9 cellular contexts compared by ENCODE assay signal in the genomic region with DNA sequence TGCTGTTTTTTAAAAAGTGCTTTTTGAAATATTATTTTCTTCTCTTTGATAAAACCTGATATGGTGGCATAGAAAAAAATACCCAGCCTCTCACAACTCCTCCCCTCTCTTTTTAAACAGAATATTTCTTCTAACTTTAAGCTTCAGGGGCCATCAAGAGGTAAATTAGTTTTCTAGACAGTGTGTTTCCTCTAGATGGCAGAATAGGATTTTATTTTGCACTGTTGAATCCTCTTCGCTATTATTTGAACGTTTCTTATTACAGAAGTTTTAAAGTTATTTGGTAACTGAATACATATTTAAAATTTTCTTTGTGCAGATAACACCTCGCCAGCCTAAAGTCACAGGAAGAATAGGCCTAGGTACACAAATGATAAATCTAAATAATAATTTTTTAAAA. TPM values are rescaled to one million over a fixed set of nuclear protein-coding genes. Genes with fewer than 3 reads are reported as not detected.
A peak's percentile ranks its signal among the peaks of the same experiment; 100 is the strongest.
DNase-seq lines count a peak whose midpoint lies in the region; ATAC-seq, FAIRE-seq and TF ChIP-seq lines count a peak whose summit lies in the region.
"Had no signal": no experiment of that assay in that cellular context is flagged by ENCODE, and none has a peak within 500 bp of the region (broad histone marks: within the 10 kb centered on the region; RNA-seq: fewer than 3 reads in every experiment).

No MANE protein-coding gene starts in this region.

- no peak overlapping the region for H2AFZ ChIP-seq in DND-41 (ENCODE audit: low read depth, low read length)
- H2AFZ ChIP-seq in Loucy (ENCODE audit: low read length), result no peak overlapping the region
- no peak overlapping the region for H2AFZ ChIP-seq in HepG2 (ENCODE audit: low read length)

- 6 to 13% (median 12%) methylated on average over 3 of the region's 3 CpGs for WGBS in adrenal gland, 4 donors
- WGBS in HepG2 (ENCODE audit: low lambda C conversion rate), result 2% methylated on average over 3 of the region's 3 CpGs

- peak; percentile 41 for TF ChIP-seq CTCF in DND-41 (IDR thresholded peaks at IDR 0.05; ENCODE audit: borderline replicate concordance, extremely low read depth, low read length, poor library complexity, severe bottlenecking)
- peak; percentile 68 for TF ChIP-seq CTCF in Loucy (conservative IDR thresholded peaks at IDR 0.05; ENCODE audit: low read length)
- TF ChIP-seq CTCF in adrenal gland (IDR thresholded peaks at IDR 0.05), result peak; percentile 27 to 54 (median 37)
- TF ChIP-seq CTCF in HepG2 (CRISPR knock-in tag; IDR thresholded peaks at IDR 0.05), result peak; percentile 55

- H3K27ac ChIP-seq in DND-41 (ENCODE audit: low read length) (no peak overlapping the region), adrenal gland (no peak overlapping the region), HepG2 (ENCODE audit: extremely low read length, insufficient read depth, low read length) (no peak overlapping the region)

- ATAC-seq in DND-41 (ENCODE audit: insufficient read depth, low read depth), result no peak
- ATAC-seq in HepG2, result peak; percentile 44; the same call in 2 of the 3 replicates
- no peak for ATAC-seq in GM21576 (IDR thresholded peaks at IDR 0.05; ENCODE audit: unreplicated experiment)
- ATAC-seq in HG02623 (IDR thresholded peaks at IDR 0.05; ENCODE audit: unreplicated experiment), result no peak
- no peak for ATAC-seq in HG02763 (IDR thresholded peaks at IDR 0.05; ENCODE audit: unreplicated experiment)

- TF ChIP-seq POLR2A in adrenal gland (IDR thresholded peaks at IDR 0.05) (no peak), HepG2 (IDR thresholded peaks at IDR 0.05; ENCODE audit: insufficient read depth in 1 of 2, low read depth in 2 of 2, low read length in 2 of 2) (no peak)

- POLR2A ChIA-PET in HepG2 (lab: Yijun Ruan, JAX), result no interaction called here

- H3K4me1 ChIP-seq in DND-41 (ENCODE audit: insufficient read depth, low read length) (no peaks in the 10 kb centered on the region), Loucy (ENCODE audit: insufficient read depth, low read length, poor library complexity, severe bottlenecking) (no peaks in the 10 kb centered on the region), adrenal gland (replicated peaks in 1 of 2) (no peaks in the 10 kb centered on the region), HepG2 (ENCODE audit: insufficient read depth, low read length) (peaks cover 11% of the 10 kb centered on the region)

- H3K4me2 ChIP-seq in DND-41 (ENCODE audit: insufficient read depth, low read length) (no peak overlapping the region), Loucy (ENCODE audit: low read depth, low read length, poor library complexity, severe bottlenecking) (no peak overlapping the region), HepG2 (ENCODE audit: low read depth, low read length) (no peak overlapping the region)

- 0 out of 2 replicates have a peak, but pooled peaks have one; percentile 16 for TF ChIP-seq RAD21 in HepG2 (CRISPR knock-in tag; IDR thresholded peaks at IDR 0.05)

- no peak for TF ChIP-seq EP300 in HepG2 (IDR thresholded peaks at IDR 0.05; ENCODE audit: low read depth in 2 of 2, low read length in 2 of 2)
- TF ChIP-seq EP300 in HepG2 (CRISPR knock-in tag; IDR thresholded peaks at IDR 0.05; ENCODE audit: borderline replicate concordance), result no peak

- H3K9ac ChIP-seq in DND-41 (ENCODE audit: low read depth, low read length) (no peak overlapping the region), Loucy (ENCODE audit: low read depth, low read length, poor library complexity, severe bottlenecking) (no peak overlapping the region), HepG2 (ENCODE audit: insufficient read depth, low read depth, low read length) (no peak overlapping the region)

- DNase-seq in DND-41 (no peak), adrenal gland (no peak), HepG2 (ENCODE audit: low spot score) (peak; percentile 24), islet precursor cell (no peak)
- DNase-seq: activated T-cell treated with anti-CD3 and anti-CD28 coated beads, Interleukin-2, amount 50 U/mL, for 48 hours had no signal

- no peaks in the 10 kb centered on the region for H3F3A ChIP-seq in Loucy (ENCODE audit: low read depth)

- H3K4me3 ChIP-seq in DND-41 (ENCODE audit: low read depth in 1 of 2, low read length in 2 of 2) (no peak overlapping the region), Loucy (ENCODE audit: low read length, poor library complexity, severe bottlenecking) (no peak overlapping the region), adrenal gland (no peak overlapping the region), HepG2 (replicated peaks in 1 of 3; ENCODE audit: insufficient read depth in 1 of 3, low read depth in 2 of 3, low read length in 3 of 3) (no peak overlapping the region)

- no TSS peak for BruUV-seq in HepG2 (replicated peaks; lab: Mats Ljungman, UMichigan)

- FAIRE-seq in HepG2 (lab: Jason Lieb, UNC), result no peak

- no peaks in the 10 kb centered on the region for H3K36me3 ChIP-seq in DND-41 (ENCODE audit: insufficient read depth, low read length)
- H3K36me3 ChIP-seq in Loucy (ENCODE audit: insufficient read depth, low read length), result no peaks in the 10 kb centered on the region
- no peaks in the 10 kb centered on the region for H3K36me3 ChIP-seq in adrenal gland (replicated peaks in 1 of 2)
- no peaks in the 10 kb centered on the region for H3K36me3 ChIP-seq in HepG2 (replicated peaks in 1 of 2; ENCODE audit: control insufficient read depth in 1 of 2, insufficient read depth in 2 of 2, low read length in 2 of 2)

- H3K9me3 ChIP-seq in DND-41 (ENCODE audit: insufficient read depth, low read length, severe bottlenecking) (no peaks in the 10 kb centered on the region), Loucy (ENCODE audit: insufficient read depth, low read depth, low read length) (no peaks in the 10 kb centered on the region), adrenal gland (replicated peaks in 1 of 3) (no peaks in the 10 kb centered on the region), HepG2 (ENCODE audit: low read length) (no peaks in the 10 kb centered on the region)

- in situ Hi-C loops in HepG2 (cut with HindIII; ENCODE audit: extremely low pct_ligation_motif_present, low pct_unique_long_range_greater_than_20kb), result loop anchor here (25.0 kb wide), 1 partner anchor 1098 kb away; no protein-coding TSS in a partner anchor

- no peaks in the 10 kb centered on the region for H3K9me2 ChIP-seq in Loucy (replicated peaks; ENCODE audit: low read depth, low read length)

- intact Hi-C loops in adrenal gland (cut with DNase I) (no loop called here), HepG2 (cut with micrococcal nuclease; ENCODE audit: unreplicated experiment) (loop anchor here (1.0 kb wide), 1 partner anchor 1099 kb away; no protein-coding TSS in a partner anchor)

- H3K79me2 ChIP-seq in DND-41 (ENCODE audit: insufficient read depth, low read length), result no peaks in the 10 kb centered on the region
- no peaks in the 10 kb centered on the region for H3K79me2 ChIP-seq in Loucy (ENCODE audit: insufficient read depth, low read length)
- H3K79me2 ChIP-seq in HepG2 (ENCODE audit: insufficient read depth, low read length), result no peaks in the 10 kb centered on the region

- H4K20me1 ChIP-seq in DND-41 (ENCODE audit: insufficient read depth, low read length), result no peaks in the 10 kb centered on the region
- H4K20me1 ChIP-seq in Loucy (ENCODE audit: insufficient read depth, low read length, poor library complexity, severe bottlenecking), result no peaks in the 10 kb centered on the region
- H4K20me1 ChIP-seq in HepG2 (ENCODE audit: insufficient read depth, low read length), result no peaks in the 10 kb centered on the region

- CTCF ChIA-PET in HepG2 (lab: Yijun Ruan, JAX; ENCODE audit: low intra/inter-chr PET ratio, low total read pairs), result interaction anchor here (1.0 kb wide), 1 partner anchor 1099 kb away, joined by 3 read pairs; no protein-coding TSS in a partner anchor

- H3K27me3 ChIP-seq in DND-41 (ENCODE audit: insufficient read depth, low read length, poor library complexity) (peaks cover 4% of the 10 kb centered on the region), Loucy (ENCODE audit: insufficient read depth, low read length, poor library complexity, severe bottlenecking) (no peaks in the 10 kb centered on the region), adrenal gland (no peaks in the 10 kb centered on the region), HepG2 (ENCODE audit: control insufficient read depth in 1 of 2, insufficient read depth in 2 of 2, low read length in 2 of 2) (no peaks in the 10 kb centered on the region)

RNA-seq across cellular contexts. Expression of a gene that starts 30.3 kb away (rescaled TPM):
- total RNA-seq in adrenal gland, result 10 to 100 TPM in 4 of 8 donors, 1 to 10 TPM in 4; 2.5 to 21.0 (median 10.0) TPM
- 10 to 100 TPM in 1 of 3 donors, 1 to 10 TPM in 2; 1.6 to 10.9 (median 2.1) TPM for polyA plus RNA-seq in adrenal gland
- total RNA-seq in HepG2 (2016; rRNA removed; fragmentation: Illumina TruSeq; extraction: Trizol), result 32.7 and 50.9 TPM in 2 replicates
- 1.9 and 2.0 TPM in 2 replicates for total RNA-seq in HepG2 (2016; cell fraction: cytosol; rRNA removed; fragmentation: Illumina TruSeq; extraction: Trizol; ENCODE audit: low read depth)
- 33.2 and 47.1 TPM in 2 replicates for total RNA-seq in HepG2 (2016; cell fraction: insoluble cytoplasmic fraction; rRNA removed; fragmentation: Illumina TruSeq; extraction: Trizol)
- 13.2 and 15.1 TPM in 2 replicates for total RNA-seq in HepG2 (2016; cell fraction: membrane; rRNA removed; fragmentation: Illumina TruSeq; extraction: Trizol)
- total RNA-seq in HepG2 (2016; cell fraction: nucleus; rRNA removed; fragmentation: Illumina TruSeq; extraction: Trizol), result 46.9 and 47.2 TPM in 2 replicates
- 19.4 and 26.6 TPM in 2 replicates for polyA plus RNA-seq in HepG2 (2011; rRNA removed)
- 6.7 and 13.3 TPM in 2 replicates for polyA plus RNA-seq in HepG2 (2011; cell fraction: cytosol; rRNA removed)
- 19.4 and 23.3 TPM in 2 replicates for polyA plus RNA-seq in HepG2 (2011; cell fraction: nucleus; rRNA removed)
- polyA plus RNA-seq in HepG2 (2012), result 27.3 and 31.3 TPM in 2 replicates
- 1.0 and 1.2 TPM in 2 replicates for polyA plus RNA-seq in HepG2 (2016; cell fraction: cytosol; fragmentation: Illumina TruSeq; extraction: Trizol; ENCODE audit: low read depth)
- polyA plus RNA-seq in HepG2 (2016; cell fraction: insoluble cytoplasmic fraction; fragmentation: Illumina TruSeq; extraction: Trizol; ENCODE audit: low read depth), result 37.4 and 42.1 TPM in 2 replicates
- polyA plus RNA-seq in HepG2 (2016; cell fraction: membrane; fragmentation: Illumina TruSeq; extraction: Trizol; ENCODE audit: low read depth), result 5.2 and 5.9 TPM in 2 replicates
- polyA plus RNA-seq in HepG2 (2016; cell fraction: nucleus; fragmentation: Illumina TruSeq; extraction: Trizol; ENCODE audit: insufficient read depth, low read depth), result 48.6 and 49.3 TPM in 2 replicates
- polyA minus RNA-seq in HepG2 (2011; rRNA and poly(A)+ RNA removed; ENCODE audit: low replicate concordance), result 3.5 and 13.6 TPM in 2 replicates
- polyA minus RNA-seq in HepG2 (2011; cell fraction: cytosol; rRNA and poly(A)+ RNA removed), result 39.7 and 46.7 TPM in 2 replicates
- 68.9 and 74.0 TPM in 2 replicates for polyA minus RNA-seq in HepG2 (2011; cell fraction: nucleus; rRNA and poly(A)+ RNA removed)

RNA-seq across cellular contexts. Expression of a gene that starts 38.1 kb away (rescaled TPM):
- total RNA-seq in adrenal gland, result 10 to 100 TPM in 5 of 8 donors, 1 to 10 TPM in 3; 5.1 to 24.7 (median 12.9) TPM
- 10 to 100 TPM; 14.9 to 33.3 (median 24.7) TPM for polyA plus RNA-seq in adrenal gland
- total RNA-seq in HepG2 (2016; rRNA removed; fragmentation: Illumina TruSeq; extraction: Trizol), result 15.6 and 17.2 TPM in 2 replicates
- total RNA-seq in HepG2 (2016; cell fraction: cytosol; rRNA removed; fragmentation: Illumina TruSeq; extraction: Trizol; ENCODE audit: low read depth), result 6.3 and 6.6 TPM in 2 replicates
- 16.0 and 16.7 TPM in 2 replicates for total RNA-seq in HepG2 (2016; cell fraction: insoluble cytoplasmic fraction; rRNA removed; fragmentation: Illumina TruSeq; extraction: Trizol)
- 7.7 and 8.6 TPM in 2 replicates for total RNA-seq in HepG2 (2016; cell fraction: membrane; rRNA removed; fragmentation: Illumina TruSeq; extraction: Trizol)
- total RNA-seq in HepG2 (2016; cell fraction: nucleus; rRNA removed; fragmentation: Illumina TruSeq; extraction: Trizol), result 27.1 and 28.7 TPM in 2 replicates
- polyA plus RNA-seq in HepG2 (2011; rRNA removed), result 19.3 and 19.6 TPM in 2 replicates
- 4.8 and 7.9 TPM in 2 replicates for polyA plus RNA-seq in HepG2 (2011; cell fraction: cytosol; rRNA removed)
- polyA plus RNA-seq in HepG2 (2011; cell fraction: nucleus; rRNA removed), result 35.5 and 54.9 TPM in 2 replicates
- 16.8 and 17.5 TPM in 2 replicates for polyA plus RNA-seq in HepG2 (2012)
- polyA plus RNA-seq in HepG2 (2016; cell fraction: cytosol; fragmentation: Illumina TruSeq; extraction: Trizol; ENCODE audit: low read depth), result 0.74 and 0.86 TPM in 2 replicates
- polyA plus RNA-seq in HepG2 (2016; cell fraction: insoluble cytoplasmic fraction; fragmentation: Illumina TruSeq; extraction: Trizol; ENCODE audit: low read depth), result 10.7 and 14.7 TPM in 2 replicates
- 2.3 and 2.6 TPM in 2 replicates for polyA plus RNA-seq in HepG2 (2016; cell fraction: membrane; fragmentation: Illumina TruSeq; extraction: Trizol; ENCODE audit: low read depth)
- 31.5 and 36.7 TPM in 2 replicates for polyA plus RNA-seq in HepG2 (2016; cell fraction: nucleus; fragmentation: Illumina TruSeq; extraction: Trizol; ENCODE audit: insufficient read depth, low read depth)
- 5.9 and 10.4 TPM in 2 replicates for polyA minus RNA-seq in HepG2 (2011; rRNA and poly(A)+ RNA removed; ENCODE audit: low replicate concordance)
- 8.7 and 9.6 TPM in 2 replicates for polyA minus RNA-seq in HepG2 (2011; cell fraction: cytosol; rRNA and poly(A)+ RNA removed)
- 82.9 and 109 TPM in 2 replicates for polyA minus RNA-seq in HepG2 (2011; cell fraction: nucleus; rRNA and poly(A)+ RNA removed)
